8 cellular contexts compared by ENCODE assay signal in the genomic region with DNA sequence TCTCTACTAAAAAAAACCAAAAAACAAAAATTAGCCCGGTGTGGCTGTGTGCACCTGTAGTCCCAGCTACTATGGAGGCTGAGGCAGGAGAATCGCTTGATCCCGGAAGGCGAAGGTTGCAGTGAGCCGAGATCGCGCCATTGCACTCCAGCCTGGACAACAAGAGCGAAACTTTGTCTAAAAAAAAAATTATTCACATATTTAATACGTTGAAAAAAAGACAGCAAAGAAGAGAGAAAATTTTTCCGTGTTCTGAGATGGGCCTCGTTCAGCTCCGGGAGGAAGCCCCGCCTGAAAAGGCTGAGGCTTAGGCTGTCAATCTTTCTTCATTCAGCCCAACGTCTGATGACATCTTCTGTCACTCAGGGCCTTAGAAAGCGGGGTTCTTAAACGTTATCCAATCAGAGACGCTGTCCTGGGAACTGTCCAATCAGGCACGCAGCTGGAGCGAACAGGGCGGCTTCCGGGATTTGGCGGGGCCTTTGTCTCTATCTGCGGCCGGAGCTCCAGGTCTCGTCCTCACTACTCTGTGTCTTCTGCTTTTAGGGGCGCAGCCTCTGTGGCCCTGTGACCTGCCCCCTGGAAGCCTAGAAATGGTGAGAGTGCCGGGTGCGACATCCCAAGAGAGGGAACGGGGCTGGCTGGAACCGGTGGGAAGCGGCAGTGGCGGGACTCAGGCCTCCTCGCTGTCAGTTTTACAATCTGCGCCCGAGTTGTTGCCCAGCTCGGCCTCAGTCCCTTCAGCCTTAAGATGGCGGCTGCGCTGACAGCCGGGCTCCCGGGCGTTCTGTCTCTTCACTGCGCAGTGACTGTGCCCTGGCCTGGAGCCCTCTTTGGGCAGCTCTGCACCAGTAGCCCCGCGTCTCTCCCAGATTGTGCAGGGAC. TPM values are rescaled to one million over a fixed set of nuclear protein-coding genes. Genes with fewer than 3 reads are reported as not detected.
DNase-seq lines count a peak whose midpoint lies in the region; ATAC-seq and TF ChIP-seq lines count a peak whose summit lies in the region.

A gene (plus strand): TSS at position 485 of the 885 bp plus-strand sequence. CDS start 109 bp downstream, at position 594.

- H3K27ac ChIP-seq in neutrophil (no peak within 1 kb of the TSS), subcutaneous abdominal adipose tissue (ENCODE audit: low read depth, low read length) (no peak within 1 kb of the TSS)

- H3K4me3 ChIP-seq in fibroblast of villous mesenchyme (ENCODE audit: low read depth, low read length) (peak within 1 kb of the TSS; percentile 95), neutrophil (ENCODE audit: low read depth in 1 of 2, low read length in 1 of 2) (peak within 1 kb of the TSS; percentile 57 to 64), subcutaneous abdominal adipose tissue (ENCODE audit: low read depth in 1 of 5, low read length in 5 of 5) (peak within 1 kb of the TSS; percentile 80 to 92 (median 82))

- TF ChIP-seq CTCF in fibroblast of villous mesenchyme (IDR thresholded peaks at IDR 0.05; ENCODE audit: insufficient read depth, low read depth, low read length): no peak
- no peak for TF ChIP-seq CTCF in neutrophil (IDR thresholded peaks at IDR 0.05)

- DNase-seq in COLO668 (lab: John Stamatoyannopoulos, UW; ENCODE audit: unreplicated experiment) (peak; percentile 75), HPDE6-E6E7 (ENCODE audit: extremely low spot score) (peak; percentile 76), RPMI8226 (peak; percentile 94), fibroblast of villous mesenchyme (ENCODE audit: low read depth) (peak; percentile 94)
- DNase-seq in activated effector memory CD4-positive, alpha-beta T cell treated with Interleukin-2 at 50 U/mL for 16 hours: peak; percentile 79

- H3K4me1 ChIP-seq in neutrophil (ENCODE audit: control insufficient read depth in 1 of 2, insufficient read depth in 1 of 2, low read depth in 1 of 2, low read length in 1 of 2): peaks cover 0 to 5% of the 10 kb centered on the region in 2 experiments
- peaks cover 0 to 16% (median 12%) of the 10 kb centered on the region in 5 donors for H3K4me1 ChIP-seq in subcutaneous abdominal adipose tissue (ENCODE audit: control insufficient read depth in 5 of 5, insufficient read depth in 5 of 5, low read length in 5 of 5)

- H3K36me3 ChIP-seq in neutrophil (no peaks in the 10 kb centered on the region), subcutaneous abdominal adipose tissue (ENCODE audit: control insufficient read depth in 5 of 5, insufficient read depth in 5 of 5, low read length in 5 of 5) (no peaks in the 10 kb centered on the region)

- H3K9ac ChIP-seq in subcutaneous abdominal adipose tissue (ENCODE audit: low read length in 5 of 5): peak within 1 kb of the TSS; percentile 26 to 88 (median 78)

- ATAC-seq in GM19463 (IDR thresholded peaks at IDR 0.05; ENCODE audit: unreplicated experiment): peak; percentile 96

- H3K9me3 ChIP-seq in neutrophil (no peaks in the 10 kb centered on the region), subcutaneous abdominal adipose tissue (ENCODE audit: control insufficient read depth in 5 of 5, low read length in 5 of 5) (no peaks in the 10 kb centered on the region)

- H3K27me3 ChIP-seq in neutrophil: no peaks in the 10 kb centered on the region
- no peaks in the 10 kb centered on the region for H3K27me3 ChIP-seq in subcutaneous abdominal adipose tissue (ENCODE audit: control insufficient read depth in 5 of 5, insufficient read depth in 4 of 5, low read length in 5 of 5)

RNA-seq across cellular contexts. Expression of the gene that starts here (rescaled TPM):
- total RNA-seq in fibroblast of villous mesenchyme: 4.3 and 4.5 TPM in 2 replicates
